Comparison of ENCODE assay signal across 22 cellular contexts in genomic region chr15:85024003-85024402, GRCh38. TPM values are rescaled to one million over a fixed set of nuclear protein-coding genes. Genes with fewer than 3 reads are reported as not detected.
DNase-seq lines count a peak whose midpoint lies in the region; ATAC-seq, FAIRE-seq and TF ChIP-seq lines count a peak whose summit lies in the region.
"Had no signal": no experiment of that assay in that cellular context is flagged by ENCODE, and none has a peak within 500 bp of the region (broad histone marks: within the 10 kb centered on the region; RNA-seq: fewer than 3 reads in every experiment).

No MANE protein-coding gene starts in this region.

- no peaks in the 10 kb centered on the region for H3K27me3 Mint-ChIP-seq in activated T-helper 17 cell treated with anti-CD3 and anti-CD28 coated beads, Interleukin-2, amount 50 U/mL, for 72 hours
- H3K27me3 Mint-ChIP-seq in glutamatergic neuron (ENCODE audit: unreplicated experiment) = peaks cover 2% of the 10 kb centered on the region
- H3K27me3 Mint-ChIP-seq: activated T-cell treated with anti-CD3 and anti-CD28 coated beads, Interleukin-2, amount 50 U/mL, for 24 hours had no signal

- H3K4me3 ChIP-seq in gastroesophageal sphincter = no peak overlapping the region
- H3K4me3 ChIP-seq: BLaER1, gastrocnemius medialis, lung, SJSA1, upper lobe of right lung had no signal

- no peaks in the 10 kb centered on the region for H3K36me3 Mint-ChIP-seq in activated T-helper 17 cell treated with anti-CD3 and anti-CD28 coated beads, Interleukin-2, amount 50 U/mL, for 72 hours (ENCODE audit: low read depth)
- no peaks in the 10 kb centered on the region for H3K36me3 Mint-ChIP-seq in stimulated activated effector memory CD8-positive, alpha-beta T cell treated with anti-CD3 and anti-CD28 coated beads, Interleukin-12 subunit alpha, Interleukin-12 subunit beta, amount 100 ng/mL, for 72 hours
- no peaks in the 10 kb centered on the region for H3K36me3 Mint-ChIP-seq in glutamatergic neuron (ENCODE audit: unreplicated experiment)

- no peaks in the 10 kb centered on the region for H3K36me3 ChIP-seq in gastroesophageal sphincter
- H3K36me3 ChIP-seq: BLaER1, gastrocnemius medialis, neutrophil, SJSA1, upper lobe of right lung had no signal

- TF ChIP-seq CTCF in glutamatergic neuron (IDR thresholded peaks at IDR 0.05; ENCODE audit: partially characterized antibody, unreplicated experiment) (no peak), gastroesophageal sphincter (IDR thresholded peaks at IDR 0.05) (no peak)

- peak; percentile 12 for FAIRE-seq in GM18507 (lab: Jason Lieb, UNC)
- FAIRE-seq: bronchial epithelial cell, TTC549 had no signal

- H3K9me3 Mint-ChIP-seq in activated T-helper 17 cell treated with anti-CD3 and anti-CD28 coated beads, Interleukin-2, amount 50 U/mL, for 72 hours = no peaks in the 10 kb centered on the region
- H3K9me3 Mint-ChIP-seq in stimulated activated effector memory CD8-positive, alpha-beta T cell treated with anti-CD3 and anti-CD28 coated beads, Interleukin-12 subunit alpha, Interleukin-12 subunit beta, amount 100 ng/mL, for 72 hours = no peaks in the 10 kb centered on the region
- H3K9me3 Mint-ChIP-seq in glutamatergic neuron (ENCODE audit: unreplicated experiment) = no peaks in the 10 kb centered on the region
- H3K9me3 Mint-ChIP-seq: activated T-cell treated with anti-CD3 and anti-CD28 coated beads, Interleukin-2, amount 50 U/mL, for 24 hours had no signal

- no peak for TF ChIP-seq POLR2A in gastroesophageal sphincter (IDR thresholded peaks at IDR 0.05)

- H3K27ac ChIP-seq in layer of hippocampus (ENCODE audit: low read depth, low read length) (peak overlapping the region; percentile 13), gastroesophageal sphincter (no peak overlapping the region)
- H3K27ac ChIP-seq: BLaER1, gastrocnemius medialis, neutrophil, SJSA1, upper lobe of right lung had no signal

- 80 to 91% methylated on average over 3 of the region's 3 CpGs for WGBS in gastroesophageal sphincter (ENCODE audit: low coverage in 1 of 2), 2 donors

- H3K4me1 ChIP-seq in gastroesophageal sphincter = peaks cover 15 to 76% (median 22%) of the 10 kb centered on the region in 3 donors

- TF ChIP-seq EP300 in gastroesophageal sphincter (IDR thresholded peaks at IDR 0.05) = no peak

- H3K9me3 ChIP-seq in gastroesophageal sphincter = no peaks in the 10 kb centered on the region
- H3K9me3 ChIP-seq: BLaER1, gastrocnemius medialis, neutrophil, SJSA1, upper lobe of right lung had no signal

- H3K4me1 Mint-ChIP-seq in activated T-helper 17 cell treated with anti-CD3 and anti-CD28 coated beads, Interleukin-2, amount 50 U/mL, for 72 hours = peaks cover 41% of the 10 kb centered on the region
- peaks cover 52% of the 10 kb centered on the region for H3K4me1 Mint-ChIP-seq in stimulated activated effector memory CD8-positive, alpha-beta T cell treated with anti-CD3 and anti-CD28 coated beads, Interleukin-12 subunit alpha, Interleukin-12 subunit beta, amount 100 ng/mL, for 72 hours
- H3K4me1 Mint-ChIP-seq in glutamatergic neuron (ENCODE audit: low read depth, unreplicated experiment) = no peaks in the 10 kb centered on the region

- no peak for ATAC-seq in activated T-helper 17 cell treated with anti-CD3 and anti-CD28 coated beads, Interleukin-2, amount 50 U/mL, for 72 hours (replicated peaks)
- no peak for ATAC-seq in stimulated activated effector memory CD8-positive, alpha-beta T cell treated with anti-CD3 and anti-CD28 coated beads, Interleukin-12 subunit alpha, Interleukin-12 subunit beta, amount 100 ng/mL, for 72 hours
- no peak for ATAC-seq in gastroesophageal sphincter
- ATAC-seq: gastrocnemius medialis had no signal

- H3K4me3 Mint-ChIP-seq in activated T-helper 17 cell treated with anti-CD3 and anti-CD28 coated beads, Interleukin-2, amount 50 U/mL, for 72 hours = peak overlapping the region; percentile 42
- peak overlapping the region; percentile 27 for H3K4me3 Mint-ChIP-seq in stimulated activated effector memory CD8-positive, alpha-beta T cell treated with anti-CD3 and anti-CD28 coated beads, Interleukin-12 subunit alpha, Interleukin-12 subunit beta, amount 100 ng/mL, for 72 hours
- H3K4me3 Mint-ChIP-seq in glutamatergic neuron (ENCODE audit: unreplicated experiment) = no peak overlapping the region
- H3K4me3 Mint-ChIP-seq: activated T-cell treated with anti-CD3 and anti-CD28 coated beads, Interleukin-2, amount 50 U/mL, for 24 hours had no signal

- no peaks in the 10 kb centered on the region for H3K27me3 ChIP-seq in layer of hippocampus (ENCODE audit: control insufficient read depth, insufficient read depth, low read length)
- no peaks in the 10 kb centered on the region for H3K27me3 ChIP-seq in gastroesophageal sphincter
- H3K27me3 ChIP-seq: BLaER1, gastrocnemius medialis, neutrophil, SJSA1, upper lobe of right lung had no signal

- DNase-seq in GM18507 (ENCODE audit: extremely low spot score, insufficient read length, low read depth) (no peak), glutamatergic neuron (no peak), cortex of kidney (lab: John Stamatoyannopoulos, UW) (no peak), anterior cingulate cortex (lab: John Stamatoyannopoulos, UW) (no peak)
- DNase-seq in stimulated activated effector memory CD8-positive, alpha-beta T cell treated with anti-CD3 and anti-CD28 coated beads, Interleukin-12 subunit alpha, Interleukin-12 subunit beta, amount 100 ng/mL, for 72 hours (ENCODE audit: low spot score in 2 of 2) = no peak
- DNase-seq: activated CD4-positive, CD25-positive, alpha-beta regulatory T cell treated with anti-CD3 and anti-CD28 coated beads, Interleukin-2, amount 50 U/mL, for 72 hours; activated T-cell treated with anti-CD3 and anti-CD28 coated beads, Interleukin-2, amount 50 U/mL, for 24 hours; gastrocnemius medialis; NCI-H1417 treated with DMSO at 0.1 percent for 48 hours; NCI-H510A; NK-92 treated with Interleukin-12 subunit alpha and Interleukin-12 subunit beta, amount 100 ng/mL, for 24 hours; T-helper 1 cell; upper lobe of right lung had no signal

- H3K27ac Mint-ChIP-seq in activated T-helper 17 cell treated with anti-CD3 and anti-CD28 coated beads, Interleukin-2, amount 50 U/mL, for 72 hours = peak overlapping the region; percentile 12
- peak overlapping the region; percentile 2 for H3K27ac Mint-ChIP-seq in stimulated activated effector memory CD8-positive, alpha-beta T cell treated with anti-CD3 and anti-CD28 coated beads, Interleukin-12 subunit alpha, Interleukin-12 subunit beta, amount 100 ng/mL, for 72 hours
- H3K27ac Mint-ChIP-seq in glutamatergic neuron (ENCODE audit: unreplicated experiment) = no peak overlapping the region
- H3K27ac Mint-ChIP-seq: activated T-cell treated with anti-CD3 and anti-CD28 coated beads, Interleukin-2, amount 50 U/mL, for 24 hours had no signal

RNA-seq across cellular contexts. Expression of gene PDE8A, which starts 42.3 kb away (rescaled TPM):
- total RNA-seq in activated T-helper 17 cell treated with anti-CD3 and anti-CD28 coated beads, Interleukin-2, amount 50 U/mL, for 72 hours = 10 to 100 TPM; 23.7 to 34.2 TPM
- total RNA-seq in glutamatergic neuron (ENCODE audit: unreplicated experiment) (5.7 TPM), gastroesophageal sphincter (10 to 100 TPM; 34.6 to 73.2 (median 56.2) TPM)
